ENCODE assay signal across 28 cellular contexts in genomic region chr7:4616116-4616515, GRCh38.
DNase-seq lines count a peak whose midpoint lies in the region; FAIRE-seq and TF ChIP-seq lines count a peak whose summit lies in the region.
"Had no signal": no experiment of that assay in that cellular context is flagged by ENCODE, and none has a peak within 500 bp of the region (broad histone marks: within the 10 kb centered on the region; RNA-seq: fewer than 3 reads in every experiment).

No MANE protein-coding gene starts in this region.

- no peak for FAIRE-seq in D721Med (lab: Jason Lieb, UNC)
- FAIRE-seq: A549, GM12878, GM12892, GM18507 had no signal

- no peak overlapping the region for H3K4me3 ChIP-seq in A673 (ENCODE audit: low read depth, low read length, poor library complexity, severe bottlenecking)
- H3K4me3 ChIP-seq in brain microvascular endothelial cell (ENCODE audit: low read depth, low read length), result no peak overlapping the region
- H3K4me3 ChIP-seq: A549, BLaER1, GM12878 had no signal

- H3K4me1 Mint-ChIP-seq in dendritic cell treated with granulocyte-macrophage colony-stimulating factor and Interleukin-4, amounts not matched to agents 40 ng/mL and 50 ng/mL, for 4 days (ENCODE audit: low read depth), result peaks cover 58% of the 10 kb centered on the region

- H3K27ac ChIP-seq in A673 (ENCODE audit: low read depth, low read length, poor library complexity, severe bottlenecking), result no peak overlapping the region
- H3K27ac ChIP-seq in brain microvascular endothelial cell, result no peak overlapping the region
- H3K27ac ChIP-seq: 22Rv1, A549, BLaER1 had no signal

- no peak overlapping the region for H3K4me3 Mint-ChIP-seq in dendritic cell treated with granulocyte-macrophage colony-stimulating factor and Interleukin-4, amounts not matched to agents 40 ng/mL and 50 ng/mL, for 4 days
- H3K4me3 Mint-ChIP-seq: CD14-positive monocyte; CD4-positive, alpha-beta memory T cell; CD4-positive, CD25-positive, alpha-beta regulatory T cell; CD8-positive, alpha-beta memory T cell had no signal

- H3K36me3 Mint-ChIP-seq in dendritic cell treated with granulocyte-macrophage colony-stimulating factor and Interleukin-4, amounts not matched to agents 40 ng/mL and 50 ng/mL, for 4 days (ENCODE audit: low read depth), result no peaks in the 10 kb centered on the region
- H3K36me3 Mint-ChIP-seq: CD14-positive monocyte; CD4-positive, alpha-beta memory T cell; CD4-positive, CD25-positive, alpha-beta regulatory T cell; CD8-positive, alpha-beta memory T cell had no signal

- POLR2A ChIA-PET in A673 (lab: Charles Lee; ENCODE audit: low non-redundant PET), result no interaction called here

- H3K9me3 ChIP-seq in A673 (ENCODE audit: low read depth, low read length, poor library complexity, severe bottlenecking), result no peaks in the 10 kb centered on the region
- H3K9me3 ChIP-seq: A549, BE2C had no signal

- H3K36me3 ChIP-seq in A673 (ENCODE audit: insufficient read depth, low read length, poor library complexity, severe bottlenecking) (no peaks in the 10 kb centered on the region), brain microvascular endothelial cell (replicated peaks) (no peaks in the 10 kb centered on the region)
- H3K36me3 ChIP-seq: BE2C, BLaER1 had no signal

- H3K9me3 Mint-ChIP-seq in dendritic cell treated with granulocyte-macrophage colony-stimulating factor and Interleukin-4, amounts not matched to agents 40 ng/mL and 50 ng/mL, for 4 days, result no peaks in the 10 kb centered on the region
- H3K9me3 Mint-ChIP-seq: CD4-positive, alpha-beta memory T cell; CD4-positive, CD25-positive, alpha-beta regulatory T cell had no signal

- in situ Hi-C loops in SK-MEL-5 (cut with HindIII; ENCODE audit: low pct_unique_long_range_greater_than_20kb, low sequenced_read_pairs), result no loop called here
- in situ Hi-C loops in brain microvascular endothelial cell (cut with HindIII; ENCODE audit: low pct_ligation_motif_present, low sequenced_read_pairs), result no loop called here

- no peaks in the 10 kb centered on the region for H3K27me3 Mint-ChIP-seq in dendritic cell treated with granulocyte-macrophage colony-stimulating factor and Interleukin-4, amounts not matched to agents 40 ng/mL and 50 ng/mL, for 4 days
- H3K27me3 Mint-ChIP-seq: CD4-positive, alpha-beta memory T cell; CD4-positive, CD25-positive, alpha-beta regulatory T cell had no signal

- no TSS peak for BruUV-seq in A673 (replicated peaks; lab: Mats Ljungman, UMichigan)

- CTCF ChIA-PET in A673 (lab: Charles Lee), result no interaction called here

- peaks cover 12% of the 10 kb centered on the region for H3K4me1 ChIP-seq in A673 (ENCODE audit: insufficient read depth, low read length, poor library complexity, severe bottlenecking)
- H3K4me1 ChIP-seq: BE2C, Caco-2 had no signal

- H3K27ac Mint-ChIP-seq in dendritic cell treated with granulocyte-macrophage colony-stimulating factor and Interleukin-4, amounts not matched to agents 40 ng/mL and 50 ng/mL, for 4 days, result peak overlapping the region; percentile 56
- H3K27ac Mint-ChIP-seq: CD14-positive monocyte; CD4-positive, CD25-positive, alpha-beta regulatory T cell; CD8-positive, alpha-beta memory T cell had no signal

- TF ChIP-seq CTCF in A673 (conservative IDR thresholded peaks at IDR 0.05; ENCODE audit: low read depth, low read length) (no peak), brain microvascular endothelial cell (IDR thresholded peaks at IDR 0.05; ENCODE audit: low read depth, low read length, missing control alignments) (no peak), D721Med (IDR thresholded peaks at IDR 0.05; ENCODE audit: insufficient read depth, missing control alignments) (no peak)

- H3K27me3 ChIP-seq in A673 (replicated peaks; ENCODE audit: insufficient read depth, low read depth, low read length, poor library complexity), result no peaks in the 10 kb centered on the region
- H3K27me3 ChIP-seq in brain microvascular endothelial cell (replicated peaks), result no peaks in the 10 kb centered on the region
- H3K27me3 ChIP-seq: BE2C, BLaER1 had no signal

- DNase-seq in COLO829 (ENCODE audit: low spot score) (peak; percentile 59), SK-MEL-5 (ENCODE audit: low read depth, low spot score) (peak; percentile 72), A673 (ENCODE audit: low spot score) (no peak), brain microvascular endothelial cell (no peak), D721Med (ENCODE audit: insufficient read length, low spot score) (no peak)
- DNase-seq: ACHN; BE2C; C1 segment of cervical spinal cord; Caco-2; Calu3; CD4-positive, alpha-beta memory T cell; CD4-positive, CD25-positive, alpha-beta regulatory T cell; CD8-positive, alpha-beta memory T cell; DMS 273 treated with DMSO at 0.1 percent for 48 hours; DMS153; DMS53; DMS79; DND-41; EL; GDM1 had no signal

- intact Hi-C loops in dendritic cell treated with granulocyte-macrophage colony-stimulating factor and Interleukin-4, amounts not matched to agents 40 ng/mL and 50 ng/mL, for 4 days (cut with micrococcal nuclease), result no loop called here
- intact Hi-C loops in A673 (cut with micrococcal nuclease; ENCODE audit: unreplicated experiment), result loop anchor here (10.0 kb wide), 1 partner anchor 469 kb away; no protein-coding TSS in a partner anchor

Comparison
In these comparisons a context has a peak if more than half of its experiments do, and no peak if none do; other contexts are left out.
1. DNase-seq: peak in COLO829 (single experiment) and SK-MEL-5 (single experiment); none in A673 (single experiment), brain microvascular endothelial cell (single experiment) and D721Med (single experiment).